Comparison of ENCODE assay signal across 3 cellular contexts in genomic region chr7:40148247-40148580, GRCh38. TPM values are rescaled to one million over a fixed set of nuclear protein-coding genes. Genes with fewer than 3 reads are reported as not detected.
"Had no signal": no experiment of that assay in that cellular context is flagged by ENCODE, and none has a peak within 500 bp of the region (broad histone marks: within the 10 kb centered on the region; RNA-seq: fewer than 3 reads in every experiment).

No MANE protein-coding gene starts in this region.

RNA-seq across cellular contexts. Expression of gene SUGCT, which starts 13.4 kb away (rescaled TPM):
- total RNA-seq: activated T-helper 1 cell treated with anti-CD3 and anti-CD28 coated beads, Interleukin-12 subunit alpha, Interleukin-12 subunit beta, Interleukin-2, Interleukin-4 antibody, amounts not matched to agents 30 ng/mL and 10 ng/mL and 1 ng/mL, durations not matched to agents 14 hours and 24 hours and 36 hours; T-helper 1 cell treated with Interleukin-12 subunit alpha and Interleukin-12 subunit beta and Interleukin-4 antibody, amounts not matched to agents 30 ng/mL and 1 ng/mL, for 36 hours; T-helper 2 cell treated with Interferon-gamma antibody and Interleukin-4, amounts not matched to agents 100 ng/mL and 5 ng/mL, for 36 hours had no signal
